Comparison of ENCODE assay signal across 1 cellular context in the genomic region with DNA sequence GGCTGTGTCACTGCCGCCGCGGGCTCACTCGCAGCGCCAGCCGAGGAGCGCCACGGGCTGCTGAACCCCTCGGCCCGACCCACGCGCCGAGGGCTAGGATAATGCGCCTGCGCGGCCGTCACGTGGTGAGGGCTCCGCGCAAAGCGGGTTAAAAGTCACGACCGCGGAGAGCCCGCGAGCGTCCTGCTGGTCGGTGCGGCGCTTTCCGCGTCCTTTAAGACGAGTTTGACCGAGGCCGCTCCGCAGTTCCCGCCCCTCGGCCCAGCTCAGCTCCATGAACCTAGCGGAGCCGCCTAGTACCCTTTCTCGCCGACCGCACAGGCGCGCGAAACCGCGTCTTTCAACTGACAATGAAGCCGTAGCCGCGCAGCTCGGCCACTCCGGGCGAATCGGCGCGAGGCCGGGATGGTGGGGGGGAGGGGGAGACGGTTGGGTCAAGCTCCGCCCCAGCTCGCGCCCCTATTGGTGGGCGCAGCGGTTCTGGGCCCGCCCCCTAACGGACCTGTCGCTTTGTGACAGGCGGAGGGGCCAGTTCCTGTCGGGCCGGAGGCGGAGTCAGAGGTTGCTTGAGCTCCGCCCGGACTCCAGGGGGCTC.
TF ChIP-seq lines count a peak whose summit lies in the region.

No MANE protein-coding gene starts in this region.

TF ChIP-seq in HepG2, 621 proteins besides CTCF, POLR2A, EP300 and RAD21 (continued from another document and continues in another):
- TF ChIP-seq NFE2 (CRISPR knock-in tag; IDR thresholded peaks at IDR 0.05): no peak
- TF ChIP-seq ZNF256 (CRISPR knock-in tag; conservative IDR thresholded peaks at IDR 0.05): no peak
- no peak for TF ChIP-seq ZNF740 (CRISPR knock-in tag; IDR thresholded peaks at IDR 0.05)
- TF ChIP-seq CEBPG (CRISPR knock-in tag; IDR thresholded peaks at IDR 0.05): no peak
- TF ChIP-seq ZNF674 (CRISPR knock-in tag; IDR thresholded peaks at IDR 0.05; ENCODE audit: low read depth): peak; percentile 51
- TF ChIP-seq ZNF232 (CRISPR knock-in tag; IDR thresholded peaks at IDR 0.05; ENCODE audit: borderline replicate concordance): peak; percentile 81
- TF ChIP-seq STAT5B (CRISPR knock-in tag; IDR thresholded peaks at IDR 0.05): 0 out of 2 replicates have a peak, but pooled peaks have one; percentile 51
- peak; percentile 24; the same call in 1 of the 2 replicates for TF ChIP-seq SIN3A (IDR thresholded peaks at IDR 0.05; ENCODE audit: borderline replicate concordance, low read depth, low read length)
- TF ChIP-seq, protein P1, sequence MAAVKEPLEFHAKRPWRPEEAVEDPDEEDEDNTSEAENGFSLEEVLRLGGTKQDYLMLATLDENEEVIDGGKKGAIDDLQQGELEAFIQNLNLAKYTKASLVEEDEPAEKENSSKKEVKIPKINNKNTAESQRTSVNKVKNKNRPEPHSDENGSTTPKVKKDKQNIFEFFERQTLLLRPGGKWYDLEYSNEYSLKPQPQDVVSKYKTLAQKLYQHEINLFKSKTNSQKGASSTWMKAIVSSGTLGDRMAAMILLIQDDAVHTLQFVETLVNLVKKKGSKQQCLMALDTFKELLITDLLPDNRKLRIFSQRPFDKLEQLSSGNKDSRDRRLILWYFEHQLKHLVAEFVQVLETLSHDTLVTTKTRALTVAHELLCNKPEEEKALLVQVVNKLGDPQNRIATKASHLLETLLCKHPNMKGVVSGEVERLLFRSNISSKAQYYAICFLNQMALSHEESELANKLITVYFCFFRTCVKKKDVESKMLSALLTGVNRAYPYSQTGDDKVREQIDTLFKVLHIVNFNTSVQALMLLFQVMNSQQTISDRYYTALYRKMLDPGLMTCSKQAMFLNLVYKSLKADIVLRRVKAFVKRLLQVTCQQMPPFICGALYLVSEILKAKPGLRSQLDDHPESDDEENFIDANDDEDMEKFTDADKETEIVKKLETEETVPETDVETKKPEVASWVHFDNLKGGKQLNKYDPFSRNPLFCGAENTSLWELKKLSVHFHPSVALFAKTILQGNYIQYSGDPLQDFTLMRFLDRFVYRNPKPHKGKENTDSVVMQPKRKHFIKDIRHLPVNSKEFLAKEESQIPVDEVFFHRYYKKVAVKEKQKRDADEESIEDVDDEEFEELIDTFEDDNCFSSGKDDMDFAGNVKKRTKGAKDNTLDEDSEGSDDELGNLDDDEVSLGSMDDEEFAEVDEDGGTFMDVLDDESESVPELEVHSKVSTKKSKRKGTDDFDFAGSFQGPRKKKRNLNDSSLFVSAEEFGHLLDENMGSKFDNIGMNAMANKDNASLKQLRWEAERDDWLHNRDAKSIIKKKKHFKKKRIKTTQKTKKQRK (IDR thresholded peaks at IDR 0.05; ENCODE audit: low read length): no peak
- peak; percentile 98 for TF ChIP-seq ZBTB4 (CRISPR knock-in tag; IDR thresholded peaks at IDR 0.05; ENCODE audit: borderline replicate concordance)
- TF ChIP-seq ZNF776 (CRISPR knock-in tag; IDR thresholded peaks at IDR 0.05): peak; percentile 82; the same call in 1 of the 2 replicates
- TF ChIP-seq SP140L (CRISPR knock-in tag; IDR thresholded peaks at IDR 0.05; ENCODE audit: borderline replicate concordance): no peak; the same call in 1 of the 2 replicates
- no peak for TF ChIP-seq ZBTB21 (CRISPR knock-in tag; IDR thresholded peaks at IDR 0.05)
- TF ChIP-seq MAZ (IDR thresholded peaks at IDR 0.05; ENCODE audit: borderline replicate concordance, low read depth, low read length): no peak; the same call in 1 of the 2 replicates
- peak; percentile 95 for TF ChIP-seq MAZ (CRISPR knock-in tag; IDR thresholded peaks at IDR 0.05; ENCODE audit: low read depth)
- no peak for TF ChIP-seq MAFF (IDR thresholded peaks at IDR 0.05; ENCODE audit: low read depth, low read length)
- peak; percentile 50 for TF ChIP-seq ZFAT (CRISPR knock-in tag; conservative IDR thresholded peaks at IDR 0.05)
- peak; percentile 87; the same call in 1 of the 2 replicates for TF ChIP-seq ZNF441 (CRISPR knock-in tag; IDR thresholded peaks at IDR 0.05; ENCODE audit: borderline replicate concordance)
- TF ChIP-seq RBFOX2 (IDR thresholded peaks at IDR 0.05; ENCODE audit: low read depth, low read length): peak; percentile 98
- TF ChIP-seq ZNF558 (CRISPR knock-in tag; IDR thresholded peaks at IDR 0.05; ENCODE audit: borderline replicate concordance): peak; percentile 97
- TF ChIP-seq E2F2 (CRISPR knock-in tag; IDR thresholded peaks at IDR 0.05; ENCODE audit: borderline replicate concordance): no peak; the same call in 1 of the 2 replicates
- TF ChIP-seq PAX8 (CRISPR knock-in tag; IDR thresholded peaks at IDR 0.05; ENCODE audit: borderline replicate concordance): no peak
- TF ChIP-seq AKNA (CRISPR knock-in tag; IDR thresholded peaks at IDR 0.05; ENCODE audit: borderline replicate concordance): no peak; the same call in 1 of the 2 replicates
- TF ChIP-seq ZNF660 (CRISPR knock-in tag; IDR thresholded peaks at IDR 0.05; ENCODE audit: borderline replicate concordance, low read depth): no peak
- peak; percentile 95 for TF ChIP-seq BORCS8-MEF2B (CRISPR knock-in tag; IDR thresholded peaks at IDR 0.05)
- no peak for TF ChIP-seq ZNF570 (CRISPR knock-in tag; IDR thresholded peaks at IDR 0.05; ENCODE audit: borderline replicate concordance)
- no peak for TF ChIP-seq POLR2AphosphoS2 (IDR thresholded peaks at IDR 0.05; ENCODE audit: low read depth, low read length)
- TF ChIP-seq, protein P2, sequence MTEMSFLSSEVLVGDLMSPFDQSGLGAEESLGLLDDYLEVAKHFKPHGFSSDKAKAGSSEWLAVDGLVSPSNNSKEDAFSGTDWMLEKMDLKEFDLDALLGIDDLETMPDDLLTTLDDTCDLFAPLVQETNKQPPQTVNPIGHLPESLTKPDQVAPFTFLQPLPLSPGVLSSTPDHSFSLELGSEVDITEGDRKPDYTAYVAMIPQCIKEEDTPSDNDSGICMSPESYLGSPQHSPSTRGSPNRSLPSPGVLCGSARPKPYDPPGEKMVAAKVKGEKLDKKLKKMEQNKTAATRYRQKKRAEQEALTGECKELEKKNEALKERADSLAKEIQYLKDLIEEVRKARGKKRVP (CRISPR knock-in tag; IDR thresholded peaks at IDR 0.05): peak in 1 of 2 experiments; percentile 65; a peak in 2 of 4 replicates
- 0 out of 2 replicates have a peak, but pooled peaks have one; percentile 29 for TF ChIP-seq TEF (CRISPR knock-in tag; IDR thresholded peaks at IDR 0.05)
- TF ChIP-seq AGO2 (optimal IDR thresholded peaks at IDR 0.05; ENCODE audit: low read depth, low read length): peak; percentile 93
- TF ChIP-seq ZNF770 (CRISPR knock-in tag; IDR thresholded peaks at IDR 0.05): no peak; the same call in 1 of the 2 replicates
- TF ChIP-seq ZKSCAN1 (IDR thresholded peaks at IDR 0.05; ENCODE audit: low read length): no peak
- TF ChIP-seq ZNF281 (CRISPR knock-in tag; IDR thresholded peaks at IDR 0.05; ENCODE audit: borderline replicate concordance): peak; percentile 91
- TF ChIP-seq ZNF7 (CRISPR knock-in tag; IDR thresholded peaks at IDR 0.05): no peak
